In the genomic region with DNA sequence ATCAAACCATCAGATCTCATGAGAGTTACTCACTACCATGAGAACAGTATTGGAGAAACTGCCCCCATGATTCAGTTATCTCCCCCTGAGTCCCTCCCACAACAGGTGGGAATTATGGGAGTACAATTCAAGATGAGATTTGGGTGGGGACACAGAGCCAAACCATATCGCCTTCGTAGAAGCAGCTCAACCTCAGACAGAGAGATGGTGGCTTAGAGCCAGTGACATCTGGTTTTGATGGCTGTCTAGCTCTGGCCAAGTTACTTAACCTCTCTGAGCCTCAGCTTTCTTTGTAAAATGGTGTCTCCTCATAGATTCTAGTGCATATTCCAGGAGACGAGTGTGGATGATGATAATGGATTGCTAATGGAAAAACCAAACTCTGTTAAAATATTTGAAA, we compare ENCODE assay signal across 20 cellular contexts. TPM values are rescaled to one million over a fixed set of nuclear protein-coding genes. Genes with fewer than 3 reads are reported as not detected.
"Had no signal": no experiment of that assay in that cellular context is flagged by ENCODE, and none has a peak within 500 bp of the region (broad histone marks: within the 10 kb centered on the region; RNA-seq: fewer than 3 reads in every experiment).

No MANE protein-coding gene starts in this region.

- H3K27ac Mint-ChIP-seq: activated B cell treated with CpG ODN at 0.5 μM for 24 hours; dendritic cell treated with granulocyte-macrophage colony-stimulating factor and Interleukin-4, amounts not matched to agents 40 ng/mL and 50 ng/mL, for 4 days had no signal

- DNase-seq: activated B cell treated with CpG ODN at 0.5 μM for 24 hours; activated CD8-positive, alpha-beta memory T cell treated with anti-CD3 and anti-CD28 coated beads, Interleukin-2, amount 10 ng/mL, durations not matched to agents 7 days and 5 days; activated T-cell treated with anti-CD3 and anti-CD28 coated beads, Interleukin-2, amount 50 U/mL, for 48 hours; effector memory CD4-positive, alpha-beta T cell; foreskin melanocyte; stimulated activated CD4-positive, alpha-beta T cell treated with anti-CD3 and anti-CD28 coated beads, Interleukin-15, amount 100 ng/mL, for 24 hours; stimulated activated CD4-positive, alpha-beta T cell treated with anti-CD3 and anti-CD28 coated beads, Interleukin-4, amount 100 ng/mL, for 24 hours; stomach; testis; upper lobe of left lung had no signal

- H3K27me3 Mint-ChIP-seq: activated B cell treated with CpG ODN at 0.5 μM for 24 hours; activated CD8-positive, alpha-beta memory T cell treated with anti-CD3 and anti-CD28 coated beads, Interleukin-2, amount 10 ng/mL, durations not matched to agents 7 days and 5 days; dendritic cell treated with granulocyte-macrophage colony-stimulating factor and Interleukin-4, amounts not matched to agents 40 ng/mL and 50 ng/mL, for 4 days; progenitor cell of endocrine pancreas had no signal

- H3K36me3 ChIP-seq: breast epithelium had no signal

- H3K9me3 Mint-ChIP-seq: activated B cell treated with CpG ODN at 0.5 μM for 24 hours; dendritic cell treated with granulocyte-macrophage colony-stimulating factor and Interleukin-4, amounts not matched to agents 40 ng/mL and 50 ng/mL, for 4 days had no signal

- H3K9me3 ChIP-seq: ascending aorta, breast epithelium, right atrium auricular region, stomach, testis, upper lobe of left lung had no signal

- H3K27ac ChIP-seq: ascending aorta, breast epithelium, right atrium auricular region, testis, upper lobe of left lung had no signal

- H3K27me3 ChIP-seq: ascending aorta, breast epithelium, right atrium auricular region, stomach, testis, upper lobe of left lung had no signal

- ATAC-seq: activated CD8-positive, alpha-beta memory T cell treated with anti-CD3 and anti-CD28 coated beads, Interleukin-2, amount 10 ng/mL, durations not matched to agents 7 days and 5 days had no signal

- H3K4me1 ChIP-seq: ascending aorta, breast epithelium, right atrium auricular region, testis, upper lobe of left lung had no signal

- H3K4me3 Mint-ChIP-seq: activated B cell treated with CpG ODN at 0.5 μM for 24 hours; activated CD8-positive, alpha-beta memory T cell treated with anti-CD3 and anti-CD28 coated beads, Interleukin-2, amount 10 ng/mL, durations not matched to agents 7 days and 5 days; dendritic cell treated with granulocyte-macrophage colony-stimulating factor and Interleukin-4, amounts not matched to agents 40 ng/mL and 50 ng/mL, for 4 days had no signal

- H3K4me3 ChIP-seq: ascending aorta, breast epithelium, right atrium auricular region, stomach, testis, upper lobe of left lung had no signal

RNA-seq across cellular contexts. Expression of a gene that starts 54.8 kb away (rescaled TPM):
- total RNA-seq: activated B cell treated with CpG ODN at 0.5 μM for 24 hours; activated CD8-positive, alpha-beta memory T cell treated with anti-CD3 and anti-CD28 coated beads, Interleukin-2, amount 10 ng/mL, durations not matched to agents 7 days and 5 days; ascending aorta; omental fat pad; right atrium auricular region; skeletal muscle tissue; T-helper 2 cell treated with Interferon-gamma antibody and Interleukin-4, amounts not matched to agents 100 ng/mL and 5 ng/mL, for 36 hours had no signal
- polyA plus RNA-seq: fibroblast of lung, neural cell had no signal
